8 cellular contexts compared by ENCODE assay signal in genomic region chr1:46442317-46443161, GRCh38. TPM values are rescaled to one million over a fixed set of nuclear protein-coding genes. Genes with fewer than 3 reads are reported as not detected.
DNase-seq lines count a peak whose midpoint lies in the region; ATAC-seq and TF ChIP-seq lines count a peak whose summit lies in the region.

No MANE protein-coding gene starts in this region.

- DNase-seq in CD8-positive, alpha-beta memory T cell, result peak; percentile 46 to 70 (median 57)
- DNase-seq in HuH-7 (ENCODE audit: low spot score), result peak; percentile 87
- DNase-seq in RPMI8226, result peak; percentile 90
- peak; percentile 46 for DNase-seq in activated gamma-delta T cell treated with anti-CD3 and anti-CD28 coated beads, Interleukin-2, amount 50 U/mL, for 16 hours (ENCODE audit: low read depth)
- peak; percentile 68 for DNase-seq in germinal center (ENCODE audit: low spot score)
- DNase-seq in omental fat pad (ENCODE audit: low spot score), result peak; percentile 60
- DNase-seq in testis, result peak; percentile 90

- no peaks in the 10 kb centered on the region for H3K9me3 Mint-ChIP-seq in CD8-positive, alpha-beta memory T cell

- H3K27me3 Mint-ChIP-seq in CD8-positive, alpha-beta memory T cell, result peaks cover 16 to 20% of the 10 kb centered on the region in 2 donors

- CTCF ChIA-PET in CD8-positive, alpha-beta memory T cell (lab: Charles Lee), result interaction anchor here (1.0 to 5.1 kb wide), 3 partner anchors 10 to 85 kb away, joined by 3 to 35 read pairs (median 4); no protein-coding TSS in a partner anchor

- H3K9me3 ChIP-seq in CD8-positive, alpha-beta memory T cell (ENCODE audit: low read length), result no peaks in the 10 kb centered on the region
- H3K9me3 ChIP-seq in testis, result no peaks in the 10 kb centered on the region

- no peaks in the 10 kb centered on the region for H3K4me1 ChIP-seq in CD8-positive, alpha-beta memory T cell (ENCODE audit: insufficient read depth, low read length)
- no peaks in the 10 kb centered on the region for H3K4me1 ChIP-seq in testis

- 8 to 9% methylated on average over 21 to 25 of the region's 25 CpGs for WGBS in testis, 2 donors

- POLR2A ChIA-PET in CD8-positive, alpha-beta memory T cell (lab: Charles Lee), result no interaction called here

- H3K4me3 Mint-ChIP-seq in CD8-positive, alpha-beta memory T cell, result peak overlapping the region; percentile 77 to 94 (median 86)

- TF ChIP-seq CTCF in omental fat pad (IDR thresholded peaks at IDR 0.05) (peak in 2 of 3 donors; percentile 52 to 84), testis (IDR thresholded peaks at IDR 0.05) (peak; percentile 74 to 93 (median 78))

- ATAC-seq in GM19467 (IDR thresholded peaks at IDR 0.05; ENCODE audit: unreplicated experiment) (peak; percentile 73), omental fat pad (ENCODE audit: low FRiP score) (peak; percentile 80)

- TF ChIP-seq POLR2A in testis (IDR thresholded peaks at IDR 0.05), result no peak

- H3K27ac Mint-ChIP-seq in CD8-positive, alpha-beta memory T cell, result peak overlapping the region in 6 of 8 donors; percentile 20 to 89 (median 77)

- H3K27me3 ChIP-seq in CD8-positive, alpha-beta memory T cell (ENCODE audit: insufficient read depth, low read length, poor library complexity, severe bottlenecking), result no peaks in the 10 kb centered on the region
- no peaks in the 10 kb centered on the region for H3K27me3 ChIP-seq in testis

- intact Hi-C loops in testis (cut with DNase I; ENCODE audit: low total_unique reads), result loop anchor here (10.0 kb wide), 1 partner anchor 82 kb away; no protein-coding TSS in a partner anchor

- no peaks in the 10 kb centered on the region for H3K36me3 ChIP-seq in CD8-positive, alpha-beta memory T cell (ENCODE audit: insufficient read depth, low read length)
- H3K36me3 ChIP-seq in testis (ENCODE audit: low read depth, missing control alignments), result no peaks in the 10 kb centered on the region

- H3K36me3 Mint-ChIP-seq in CD8-positive, alpha-beta memory T cell, result peaks cover 0 to 3% (median 0%) of the 10 kb centered on the region in 3 donors

- peaks cover 13 to 18% (median 16%) of the 10 kb centered on the region in 3 donors for H3K4me1 Mint-ChIP-seq in CD8-positive, alpha-beta memory T cell

- H3K27ac ChIP-seq in CD8-positive, alpha-beta memory T cell (ENCODE audit: low read depth, low read length), result peak overlapping the region; percentile 73
- H3K27ac ChIP-seq in testis, result peak overlapping the region in 1 of 2 donors; percentile 1

- peak overlapping the region; percentile 69 for H3K4me3 ChIP-seq in CD8-positive, alpha-beta memory T cell (ENCODE audit: low read length)
- peak overlapping the region in 1 of 2 donors; percentile 49 for H3K4me3 ChIP-seq in testis

RNA-seq across cellular contexts. Expression of gene DMBX1, which starts 47.1 kb away (rescaled TPM):
- total RNA-seq in CD8-positive, alpha-beta memory T cell, result not detected
- polyA plus RNA-seq in CD8-positive, alpha-beta memory T cell, result not detected
- total RNA-seq in omental fat pad, result not detected
- total RNA-seq in testis, result 1 to 10 TPM; 1.7 to 2.0 TPM
- polyA plus RNA-seq in testis (ENCODE audit: insufficient read depth, low read depth, low replicate concordance), result 1.1 TPM

RNA-seq across cellular contexts. Expression of gene FAAH, which starts 48.4 kb away (rescaled TPM):
- total RNA-seq in CD8-positive, alpha-beta memory T cell, result 1 to 10 TPM; 4.5 to 5.1 TPM
- polyA plus RNA-seq in CD8-positive, alpha-beta memory T cell, result 1.3 TPM
- 10 to 100 TPM; 11.5 to 36.4 (median 20.3) TPM for total RNA-seq in omental fat pad
- 10 to 100 TPM; 55.8 to 72.0 TPM for total RNA-seq in testis
- 113 TPM for polyA plus RNA-seq in testis (ENCODE audit: insufficient read depth, low read depth, low replicate concordance)
